ENCODE assay signal across 31 cellular contexts in the genomic region with DNA sequence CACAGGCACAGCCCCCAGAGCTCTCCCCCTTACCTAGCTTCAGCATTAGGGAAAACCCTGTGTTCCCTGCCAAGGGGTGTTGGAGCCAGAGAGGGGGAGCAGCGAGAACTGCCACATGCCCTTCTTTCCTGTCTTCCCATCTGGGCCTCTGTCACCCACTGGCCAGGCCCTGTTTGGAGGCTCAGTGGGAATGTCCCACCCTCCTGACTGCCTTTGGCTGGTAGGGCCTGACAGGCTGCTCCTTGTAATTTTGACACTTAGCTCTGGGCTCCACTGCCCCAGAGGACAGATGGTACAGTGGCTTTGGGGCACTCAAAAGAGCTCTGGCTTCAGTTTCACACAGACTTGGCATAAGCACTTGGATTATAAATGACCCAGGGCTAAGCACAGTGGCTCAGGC. TPM values are rescaled to one million over a fixed set of nuclear protein-coding genes. Genes with fewer than 3 reads are reported as not detected.
"Had no signal": no experiment of that assay in that cellular context is flagged by ENCODE, and none has a peak within 500 bp of the region (broad histone marks: within the 10 kb centered on the region; RNA-seq: fewer than 3 reads in every experiment).

No MANE protein-coding gene starts in this region.

- H2AFZ ChIP-seq: neural progenitor cell had no signal

- H3K27me3 Mint-ChIP-seq: activated CD4-positive, alpha-beta memory T cell treated with anti-CD3 and anti-CD28 coated beads, Interleukin-2, amount 10 ng/mL, durations not matched to agents 7 days and 5 days; activated CD4-positive, alpha-beta T cell treated with anti-CD3 and anti-CD28 coated beads, Interleukin-2, amount 10 ng/mL, durations not matched to agents 24 days and 14 days; activated T-cell treated with anti-CD3 and anti-CD28 coated beads, Interleukin-2, amount 50 U/mL, for 24 hours; naive thymus-derived CD8-positive, alpha-beta T cell had no signal

- H3K9me3 Mint-ChIP-seq: activated CD4-positive, alpha-beta memory T cell treated with anti-CD3 and anti-CD28 coated beads, Interleukin-2, amount 10 ng/mL, durations not matched to agents 7 days and 5 days; activated CD4-positive, alpha-beta T cell treated with anti-CD3 and anti-CD28 coated beads, Interleukin-2, amount 10 ng/mL, durations not matched to agents 24 days and 14 days; activated naive CD4-positive, alpha-beta T cell treated with anti-CD3 and anti-CD28 coated beads, Interleukin-2, amount 10 ng/mL, durations not matched to agents 7 days and 5 days; activated naive CD8-positive, alpha-beta T cell treated with anti-CD3 and anti-CD28 coated beads, Interleukin-2, amount 10 ng/mL, durations not matched to agents 7 days and 5 days; activated T-cell treated with anti-CD3 and anti-CD28 coated beads, Interleukin-2, amount 50 U/mL, for 24 hours; brain; immature natural killer cell; naive thymus-derived CD8-positive, alpha-beta T cell; neural progenitor cell; T-helper 2 cell treated with Interferon-gamma antibody and Interleukin-4, amounts not matched to agents 5 μg/mL and 100 μg/mL, for 36 hours had no signal

- H3K27ac Mint-ChIP-seq: activated CD4-positive, alpha-beta memory T cell treated with anti-CD3 and anti-CD28 coated beads, Interleukin-2, amount 10 ng/mL, durations not matched to agents 7 days and 5 days; activated CD4-positive, alpha-beta T cell treated with anti-CD3 and anti-CD28 coated beads, Interleukin-2, amount 10 ng/mL, durations not matched to agents 24 days and 14 days; activated naive CD4-positive, alpha-beta T cell treated with anti-CD3 and anti-CD28 coated beads, Interleukin-2, amount 10 ng/mL, durations not matched to agents 7 days and 5 days; activated naive CD8-positive, alpha-beta T cell treated with anti-CD3 and anti-CD28 coated beads, Interleukin-2, amount 10 ng/mL, durations not matched to agents 7 days and 5 days; activated T-cell treated with anti-CD3 and anti-CD28 coated beads, Interleukin-2, amount 50 U/mL, for 24 hours; brain; immature natural killer cell; naive thymus-derived CD8-positive, alpha-beta T cell; neural progenitor cell; T-helper 2 cell treated with Interferon-gamma antibody and Interleukin-4, amounts not matched to agents 5 μg/mL and 100 μg/mL, for 36 hours had no signal

- H3K4me2 ChIP-seq: neural progenitor cell had no signal

- DNase-seq: activated CD4-positive, alpha-beta memory T cell treated with anti-CD3 and anti-CD28 coated beads, Interleukin-2, amount 10 ng/mL, durations not matched to agents 7 days and 5 days; activated CD4-positive, alpha-beta T cell treated with anti-CD3 and anti-CD28 coated beads, Interleukin-2, amount 10 ng/mL, durations not matched to agents 24 days and 14 days; activated CD8-positive, alpha-beta memory T cell treated with anti-CD3 and anti-CD28 coated beads, Interleukin-2, amount 50 U/mL, for 48 hours; activated gamma-delta T cell; activated naive CD4-positive, alpha-beta T cell treated with anti-CD3 and anti-CD28 coated beads, Interleukin-2, amount 10 ng/mL, durations not matched to agents 7 days and 5 days; activated naive CD8-positive, alpha-beta T cell treated with anti-CD3 and anti-CD28 coated beads, Interleukin-2, amount 10 ng/mL, durations not matched to agents 7 days and 5 days; activated T-cell treated with anti-CD3 and anti-CD28 coated beads, Interleukin-2, amount 50 U/mL, for 24 hours; dermis blood vessel endothelial cell; effector CD4-positive, alpha-beta T cell; foreskin keratinocyte; heart left ventricle; hypothalamus; immature natural killer cell; lower lobe of right lung; mesenchymal stem cell; naive thymus-derived CD8-positive, alpha-beta T cell; stimulated activated CD4-positive, alpha-beta T cell treated with anti-CD3 and anti-CD28 coated beads, Interleukin-12 subunit alpha, Interleukin-12 subunit beta, amount 100 ng/mL, for 4 hours; stimulated activated CD4-positive, alpha-beta T cell treated with anti-CD3 and anti-CD28 coated beads, Interleukin-4, amount 100 ng/mL, for 1 hour; stimulated activated naive CD8-positive, alpha-beta T cell treated with anti-CD3 and anti-CD28 coated beads, Interleukin-15, Interleukin-2, amounts not matched to agents 100 U/mL and 50 U/mL, for 24 hours; T-helper 1 cell; trophoblast cell; uterus had no signal

- H3K4me1 Mint-ChIP-seq: activated naive CD8-positive, alpha-beta T cell treated with anti-CD3 and anti-CD28 coated beads, Interleukin-2, amount 10 ng/mL, durations not matched to agents 7 days and 5 days; brain; neural progenitor cell had no signal

- H3K36me3 ChIP-seq: ascending aorta, esophagus muscularis mucosa, heart left ventricle, lower lobe of right lung, neural progenitor cell, thoracic aorta, uterus had no signal

- H3K9me3 ChIP-seq: ascending aorta, esophagus muscularis mucosa, heart left ventricle, lower lobe of right lung, thoracic aorta, uterus had no signal

- H3K27ac ChIP-seq: ascending aorta, esophagus muscularis mucosa, foreskin keratinocyte, heart left ventricle, lower lobe of right lung, neural progenitor cell, skin epidermis, thoracic aorta, uterus had no signal

- H3K4me3 Mint-ChIP-seq: activated CD4-positive, alpha-beta memory T cell treated with anti-CD3 and anti-CD28 coated beads, Interleukin-2, amount 10 ng/mL, durations not matched to agents 7 days and 5 days; activated CD4-positive, alpha-beta T cell treated with anti-CD3 and anti-CD28 coated beads, Interleukin-2, amount 10 ng/mL, durations not matched to agents 24 days and 14 days; activated naive CD4-positive, alpha-beta T cell treated with anti-CD3 and anti-CD28 coated beads, Interleukin-2, amount 10 ng/mL, durations not matched to agents 7 days and 5 days; activated naive CD8-positive, alpha-beta T cell treated with anti-CD3 and anti-CD28 coated beads, Interleukin-2, amount 10 ng/mL, durations not matched to agents 7 days and 5 days; activated T-cell treated with anti-CD3 and anti-CD28 coated beads, Interleukin-2, amount 50 U/mL, for 24 hours; neural progenitor cell; T-helper 2 cell treated with Interferon-gamma antibody and Interleukin-4, amounts not matched to agents 5 μg/mL and 100 μg/mL, for 36 hours had no signal

- H3K27me3 ChIP-seq: ascending aorta, foreskin keratinocyte, heart left ventricle, uterus had no signal

- H3K4me1 ChIP-seq: foreskin keratinocyte, neural progenitor cell, uterus had no signal

- H3K4me3 ChIP-seq: ascending aorta, esophagus muscularis mucosa, heart left ventricle, lower lobe of right lung, neural progenitor cell, skin epidermis, thoracic aorta, uterus had no signal

- H3K36me3 Mint-ChIP-seq: activated naive CD4-positive, alpha-beta T cell treated with anti-CD3 and anti-CD28 coated beads, Interleukin-2, amount 10 ng/mL, durations not matched to agents 7 days and 5 days; activated naive CD8-positive, alpha-beta T cell treated with anti-CD3 and anti-CD28 coated beads, Interleukin-2, amount 10 ng/mL, durations not matched to agents 7 days and 5 days; brain; immature natural killer cell; naive thymus-derived CD8-positive, alpha-beta T cell; neural progenitor cell had no signal

- H3K9ac ChIP-seq: neural progenitor cell had no signal

RNA-seq across cellular contexts. Expression of a gene that starts 50.6 kb away (rescaled TPM):
- total RNA-seq: activated CD4-positive, alpha-beta T cell treated with anti-CD3 and anti-CD28 coated beads, Interleukin-2, amount 10 ng/mL, durations not matched to agents 24 days and 14 days; ascending aorta; dermis blood vessel endothelial cell; esophagus muscularis mucosa; left lobe of liver; omental fat pad had no signal
